ENCODE assay signal across 15 cellular contexts in the genomic region with DNA sequence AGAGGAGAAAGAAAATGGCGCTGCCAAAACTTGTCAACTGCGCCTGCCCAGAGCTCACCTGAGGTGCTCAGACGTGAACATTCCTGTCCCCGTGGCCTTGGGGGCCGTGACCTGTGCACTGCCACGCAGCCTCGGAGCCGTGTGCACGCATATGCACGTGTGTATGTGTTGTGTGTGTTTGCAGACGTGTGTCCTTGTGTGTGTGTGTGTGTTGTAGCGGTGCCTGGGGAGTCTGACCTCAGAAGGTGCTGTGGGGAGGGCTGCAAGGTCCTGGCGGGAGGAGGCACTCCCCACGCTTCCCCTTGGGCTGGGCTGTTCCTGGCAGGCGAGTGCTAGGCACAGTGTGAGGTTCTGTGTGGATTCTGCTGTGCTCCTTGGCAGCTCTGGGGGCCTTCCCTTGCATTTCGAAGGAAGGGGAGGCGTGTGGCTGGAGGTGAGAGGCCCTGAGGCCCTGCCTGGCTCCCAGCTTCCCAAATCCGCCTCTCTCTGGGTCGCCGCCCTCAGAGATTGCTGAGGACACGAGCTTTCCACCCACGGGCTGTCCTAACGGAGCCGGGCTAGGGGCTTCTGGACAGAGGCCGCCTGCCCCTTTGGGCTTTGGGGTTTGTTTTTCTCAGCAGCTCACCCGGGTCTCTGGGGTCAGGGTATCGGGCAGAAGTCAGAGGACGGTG. TPM values are rescaled to one million over a fixed set of nuclear protein-coding genes. Genes with fewer than 3 reads are reported as not detected.
A peak's percentile ranks its signal among the peaks of the same experiment; 100 is the strongest.
DNase-seq lines count a peak whose midpoint lies in the region; ATAC-seq, FAIRE-seq and TF ChIP-seq lines count a peak whose summit lies in the region.
"Had no signal": no experiment of that assay in that cellular context is flagged by ENCODE, and none has a peak within 500 bp of the region (broad histone marks: within the 10 kb centered on the region; RNA-seq: fewer than 3 reads in every experiment).

No MANE protein-coding gene starts in this region.

- FAIRE-seq in GM12891 (lab: Jason Lieb, UNC), result no peak
- FAIRE-seq: islet of Langerhans had no signal

- POLR2A ChIA-PET in A673 (lab: Charles Lee; ENCODE audit: low non-redundant PET), result no interaction called here

- intact Hi-C loops in A673 (cut with micrococcal nuclease; ENCODE audit: unreplicated experiment), result no loop called here
- intact Hi-C loops in left ventricle myocardium inferior (cut with micrococcal nuclease), result no loop called here

- peaks cover 73% of the 10 kb centered on the region for H4K20me1 ChIP-seq in Loucy (ENCODE audit: insufficient read depth, low read length, poor library complexity, severe bottlenecking)

- no peak overlapping the region for H3K4me3 ChIP-seq in A673 (ENCODE audit: low read depth, low read length, poor library complexity, severe bottlenecking)
- peak overlapping the region; percentile 99 for H3K4me3 ChIP-seq in Loucy (ENCODE audit: low read length, poor library complexity, severe bottlenecking)
- H3K4me3 ChIP-seq in left ventricle myocardium inferior, result peak overlapping the region; percentile 100

- H3F3A ChIP-seq in Loucy (ENCODE audit: low read depth), result peaks cover 2% of the 10 kb centered on the region

- no peak for DNase-seq in A673 (ENCODE audit: low spot score)
- DNase-seq in left ventricle myocardium inferior, result no peak
- no peak for DNase-seq in GM12891 (ENCODE audit: insufficient read length, low spot score)
- no peak for DNase-seq in activated effector memory CD4-positive, alpha-beta T cell treated with anti-CD3 and anti-CD28 coated beads, Interleukin-2, amount 50 U/mL, for 16 hours
- DNase-seq: activated CD4-positive, alpha-beta T cell treated with anti-CD3 and anti-CD28 coated beads for 48 hours; DMS153; foreskin melanocyte; NCI-H2029 treated with DMSO at 0.1 percent for 48 hours; NCI-H69; retina; stimulated activated CD4-positive, alpha-beta T cell treated with anti-CD3 and anti-CD28 coated beads, Interleukin-2, amount 100 ng/mL, for 48 hours had no signal

- peak overlapping the region; percentile 81 for H3K4me2 ChIP-seq in Loucy (ENCODE audit: low read depth, low read length, poor library complexity, severe bottlenecking)

- no peak overlapping the region for H3K9ac ChIP-seq in Loucy (ENCODE audit: low read depth, low read length, poor library complexity, severe bottlenecking)

- ATAC-seq in esophagus mucosa, result no peak

- no peak overlapping the region for H2AFZ ChIP-seq in Loucy (ENCODE audit: low read length)

- BruUV-seq in A673 (replicated peaks; lab: Mats Ljungman, UMichigan), result no TSS peak

- H3K27me3 ChIP-seq in A673 (replicated peaks; ENCODE audit: insufficient read depth, low read depth, low read length, poor library complexity), result no peaks in the 10 kb centered on the region
- H3K27me3 ChIP-seq in Loucy (ENCODE audit: insufficient read depth, low read length, poor library complexity, severe bottlenecking), result peaks cover 6% of the 10 kb centered on the region
- H3K27me3 ChIP-seq in left ventricle myocardium inferior (ENCODE audit: low read depth), result no peaks in the 10 kb centered on the region

- H3K36me3 ChIP-seq in A673 (ENCODE audit: insufficient read depth, low read length, poor library complexity, severe bottlenecking) (peaks cover 34% of the 10 kb centered on the region), Loucy (ENCODE audit: insufficient read depth, low read length) (peaks cover 24% of the 10 kb centered on the region; the same call in 1 of the 2 replicates), left ventricle myocardium inferior (peaks cover 34% of the 10 kb centered on the region)

- H3K9me2 ChIP-seq in Loucy (replicated peaks; ENCODE audit: low read depth, low read length), result no peaks in the 10 kb centered on the region

- peak overlapping the region; percentile 8 for H3K27ac ChIP-seq in A673 (ENCODE audit: low read depth, low read length, poor library complexity, severe bottlenecking)
- H3K27ac ChIP-seq in left ventricle myocardium inferior (replicated peaks), result peak overlapping the region; percentile 98

- H3K79me2 ChIP-seq in Loucy (ENCODE audit: insufficient read depth, low read length), result peaks cover 82% of the 10 kb centered on the region

- no peak for TF ChIP-seq CTCF in A673 (conservative IDR thresholded peaks at IDR 0.05; ENCODE audit: low read depth, low read length)
- TF ChIP-seq CTCF in Loucy (conservative IDR thresholded peaks at IDR 0.05; ENCODE audit: low read length), result no peak
- TF ChIP-seq CTCF in left ventricle myocardium inferior (IDR thresholded peaks at IDR 0.05; ENCODE audit: borderline replicate concordance), result no peak

- CTCF ChIA-PET in A673 (lab: Charles Lee), result no interaction called here

- no peaks in the 10 kb centered on the region for H3K9me3 ChIP-seq in A673 (ENCODE audit: low read depth, low read length, poor library complexity, severe bottlenecking)
- no peaks in the 10 kb centered on the region for H3K9me3 ChIP-seq in Loucy (ENCODE audit: insufficient read depth, low read depth, low read length)
- no peaks in the 10 kb centered on the region for H3K9me3 ChIP-seq in left ventricle myocardium inferior (replicated peaks)

- H3K4me1 ChIP-seq in A673 (ENCODE audit: insufficient read depth, low read length, poor library complexity, severe bottlenecking) (peaks cover 17% of the 10 kb centered on the region), Loucy (ENCODE audit: insufficient read depth, low read length, poor library complexity, severe bottlenecking) (peaks cover 18% of the 10 kb centered on the region), left ventricle myocardium inferior (peaks cover 96% of the 10 kb centered on the region)

- no peak for TF ChIP-seq POLR2A in GM12891 (IDR thresholded peaks at IDR 0.05; ENCODE audit: low read depth, low read length)

TF ChIP-seq in GM12891, 5 proteins besides CTCF, POLR2A, EP300 and RAD21:
- TF ChIP-seq SPI1 (IDR thresholded peaks at IDR 0.05; ENCODE audit: low read depth, low read length) (no peak), POU2F2 (IDR thresholded peaks at IDR 0.05; ENCODE audit: low read depth, low read length) (no peak), TAF1 (IDR thresholded peaks at IDR 0.05; ENCODE audit: low read depth, low read length) (no peak), PAX5 (IDR thresholded peaks at IDR 0.05; ENCODE audit: insufficient read depth, low read length, severe bottlenecking) (no peak), POLR2AphosphoS5 (IDR thresholded peaks at IDR 0.05; ENCODE audit: low read depth, low read length) (no peak)

RNA-seq across cellular contexts. Expression of a gene that starts 4.5 kb away (rescaled TPM):
- total RNA-seq in A673 (2021) (865 TPM in 2 replicates), left ventricle myocardium inferior (1,533 TPM), esophagus mucosa (320 TPM)
- polyA plus RNA-seq in GM12891 (2012; ENCODE audit: low read depth, missing spikeins), result 184 TPM

RNA-seq across cellular contexts. Expression of a gene that starts 12.8 kb away (rescaled TPM):
- total RNA-seq in A673 (2021) (13.1 and 15.7 TPM in 2 replicates), left ventricle myocardium inferior (21.9 TPM), esophagus mucosa (0.48 TPM)
- polyA plus RNA-seq in GM12891 (2012; ENCODE audit: low read depth, missing spikeins), result 0.80 TPM

RNA-seq across cellular contexts. Expression of a gene that starts 33.0 kb away (rescaled TPM):
- total RNA-seq in A673 (2021) (1.0 and 2.5 TPM in 2 replicates), left ventricle myocardium inferior (not detected), esophagus mucosa (not detected)
- 0.42 TPM for polyA plus RNA-seq in GM12891 (2012; ENCODE audit: low read depth, missing spikeins)
- total RNA-seq: myocyte had no signal

RNA-seq across cellular contexts. Expression of a gene that starts 45.3 kb away (rescaled TPM):
- total RNA-seq in A673 (2021) (109 and 113 TPM in 2 replicates), left ventricle myocardium inferior (96.5 TPM), esophagus mucosa (30.7 TPM)
- polyA plus RNA-seq in GM12891 (2012; ENCODE audit: low read depth, missing spikeins), result 23.2 TPM

RNA-seq across cellular contexts. Expression of a gene that starts 56.4 kb away (rescaled TPM):
- 100 and 107 TPM in 2 replicates for total RNA-seq in A673 (2021)
- 54.3 TPM for total RNA-seq in left ventricle myocardium inferior
- 33.5 TPM for polyA plus RNA-seq in GM12891 (2012; ENCODE audit: low read depth, missing spikeins)
- 24.5 TPM for total RNA-seq in esophagus mucosa
